ENCODE assay signal across 23 cellular contexts in genomic region chr9:71250626-71251025, GRCh38.
DNase-seq lines count a peak whose midpoint lies in the region; ATAC-seq, FAIRE-seq and TF ChIP-seq lines count a peak whose summit lies in the region.
"Had no signal": no experiment of that assay in that cellular context is flagged by ENCODE, and none has a peak within 500 bp of the region (broad histone marks: within the 10 kb centered on the region; RNA-seq: fewer than 3 reads in every experiment).

No MANE protein-coding gene starts in this region.

- no peak for ATAC-seq in HG03571 (IDR thresholded peaks at IDR 0.05; ENCODE audit: unreplicated experiment)
- ATAC-seq: GM12878, PC-3 had no signal

- H3K4ac ChIP-seq in H9 (ENCODE audit: low read depth, low read length) (no peak overlapping the region), H1 (replicated peaks; ENCODE audit: insufficient read length, low read depth, low read length) (no peak overlapping the region)

- no peak overlapping the region for H4K91ac ChIP-seq in H9 (ENCODE audit: insufficient read length, low read depth, low read length)
- no peak overlapping the region for H4K91ac ChIP-seq in H1 (replicated peaks; ENCODE audit: insufficient read length, low read length)

- no peaks in the 10 kb centered on the region for H3K9me3 ChIP-seq in H9 (ENCODE audit: control insufficient read depth, low read depth, low read length)
- H3K9me3 ChIP-seq in H1 (ENCODE audit: insufficient read depth in 2 of 2, low read depth in 1 of 2, low read length in 1 of 2), result no peaks in the 10 kb centered on the region
- no peaks in the 10 kb centered on the region for H3K9me3 ChIP-seq in iPS-18a (ENCODE audit: control insufficient read depth, low read depth, low read length)
- H3K9me3 ChIP-seq: BLaER1, SK-N-SH had no signal

- H4K8ac ChIP-seq in H9 (replicated peaks; ENCODE audit: insufficient read length, low read depth, low read length), result no peak overlapping the region
- no peak overlapping the region for H4K8ac ChIP-seq in H1 (ENCODE audit: extremely low read depth, insufficient read depth, low read length)

- H3K4me1 ChIP-seq in H9 (ENCODE audit: insufficient read depth, low read length) (peaks cover 2% of the 10 kb centered on the region), H1 (replicated peaks in 1 of 4; ENCODE audit: control insufficient read depth in 3 of 4, insufficient read depth in 4 of 4, low read length in 3 of 4) (peaks cover 0 to 14% (median 7%) of the 10 kb centered on the region in 4 experiments; a peak in 2 of 7 replicates), iPS-18a (ENCODE audit: control insufficient read depth, low read depth, low read length) (peaks cover 32% of the 10 kb centered on the region)

- no peak overlapping the region for H3K18ac ChIP-seq in H9 (ENCODE audit: insufficient read length, low read depth, low read length)
- no peak overlapping the region for H3K18ac ChIP-seq in H1 (ENCODE audit: extremely low read depth, low read length)

- POLR2A ChIA-PET in H1 (lab: Charles Lee; ENCODE audit: partially characterized antibody), result interaction anchor here (0.5 to 2.2 kb wide), 2 partner anchors 131 to 1488 kb away, joined by 3 to 9 read pairs; no protein-coding TSS in a partner anchor

- no peaks in the 10 kb centered on the region for H4K20me1 ChIP-seq in H9 (ENCODE audit: control insufficient read depth, insufficient read depth, insufficient read length)
- H4K20me1 ChIP-seq in H1 (replicated peaks in 1 of 2; ENCODE audit: control insufficient read depth in 1 of 2, insufficient read depth in 2 of 2, low read length in 2 of 2), result no peaks in the 10 kb centered on the region
- H4K20me1 ChIP-seq: BLaER1 had no signal

- H3K27me3 ChIP-seq in H9 (ENCODE audit: insufficient read depth, low read length) (no peaks in the 10 kb centered on the region), H1 (replicated peaks in 1 of 4; ENCODE audit: control insufficient read depth in 3 of 4, extremely low read depth in 1 of 4, insufficient read depth in 3 of 4, low read length in 3 of 4) (no peaks in the 10 kb centered on the region), iPS-18a (ENCODE audit: control insufficient read depth, insufficient read depth, low read length) (no peaks in the 10 kb centered on the region)
- H3K27me3 ChIP-seq: BLaER1 had no signal

- FAIRE-seq in H1 (lab: Jason Lieb, UNC), result peak; percentile 98
- FAIRE-seq: GM12878, GM19239, HTR-8/SVneo had no signal

- H3K27me3 Mint-ChIP-seq in H9 (ENCODE audit: low read depth) (no peaks in the 10 kb centered on the region), neural crest cell (ENCODE audit: low read depth) (peaks cover 3% of the 10 kb centered on the region)

- WGBS in H9 (ENCODE audit: extremely low coverage, insufficient read length, low lambda C conversion rate), result no CpG with 5 or more reads among the region's 4 CpGs
- WGBS in H1 (ENCODE audit: extremely low coverage in 1 of 2, insufficient coverage in 1 of 2, insufficient read length in 1 of 2, insufficient replicate concordance in 2 of 2, low coverage in 1 of 2, low lambda C conversion rate in 2 of 2, missing lambda C conversion rate in 1 of 2), 2 experiments, result 13% methylated on average over 4 of the region's 4 CpGs; no CpG with 5 or more reads in 1 of the 2 experiments

- no peak overlapping the region for H4K5ac ChIP-seq in H9 (ENCODE audit: insufficient read length, low read depth, low read length)
- no peak overlapping the region for H4K5ac ChIP-seq in H1 (ENCODE audit: insufficient read length, low read depth, low read length)

- H2BK15ac ChIP-seq in H9 (ENCODE audit: low read depth, low read length) (no peak overlapping the region), H1 (ENCODE audit: low read length) (no peak overlapping the region)

- H3K79me2 ChIP-seq in H9 (ENCODE audit: insufficient read depth, low read length) (no peaks in the 10 kb centered on the region), H1 (ENCODE audit: control insufficient read depth in 1 of 2, insufficient read depth in 2 of 2, low read length in 2 of 2) (no peaks in the 10 kb centered on the region)

- TF ChIP-seq CTCF in H9 (conservative IDR thresholded peaks at IDR 0.05) (no peak), H1 (IDR thresholded peaks at IDR 0.05; ENCODE audit: control extremely low read depth in 1 of 3, insufficient read depth in 1 of 3, low read depth in 1 of 3, low read length in 3 of 3) (no peak), neural crest cell (conservative IDR thresholded peaks at IDR 0.05) (no peak)

- no peak overlapping the region for H3K56ac ChIP-seq in H9 (ENCODE audit: insufficient read length, low read depth, low read length)
- H3K56ac ChIP-seq in H1 (replicated peaks; ENCODE audit: insufficient read length, low read depth, low read length), result no peak overlapping the region

- H3K4me3 ChIP-seq in H1 (ENCODE audit: extremely low read depth in 1 of 4, insufficient read depth in 2 of 4, low read depth in 3 of 4, low read length in 4 of 4), result peak overlapping the region in 1 of 4 experiments; percentile 34; a peak in 1 of 8 replicates
- H3K4me3 ChIP-seq in iPS-18a (ENCODE audit: low read length), result peak overlapping the region; percentile 25
- H3K4me3 ChIP-seq: BLaER1, GM12878 had no signal

- H2AK5ac ChIP-seq in H9 (ENCODE audit: insufficient read length, low read length), result no peak overlapping the region
- no peak overlapping the region for H2AK5ac ChIP-seq in H1 (ENCODE audit: low read depth, low read length)

- H3K27ac ChIP-seq in H9 (ENCODE audit: insufficient read length, low read depth, low read length) (no peak overlapping the region), H1 (ENCODE audit: low read depth, low read length) (no peak overlapping the region), iPS-18a (ENCODE audit: low read length) (no peak overlapping the region)
- H3K27ac ChIP-seq: BLaER1 had no signal

- TF ChIP-seq POLR2A in H1 (IDR thresholded peaks at IDR 0.05; ENCODE audit: control extremely low read depth in 1 of 2, low read depth in 2 of 2, low read length in 2 of 2), result no peak

- peaks cover 0 to 4% of the 10 kb centered on the region in 2 experiments; a peak in 1 of 5 replicates for H3K9me3 Mint-ChIP-seq in H9
- no peaks in the 10 kb centered on the region for H3K9me3 Mint-ChIP-seq in neural crest cell

- no peak overlapping the region for H3K14ac ChIP-seq in H9 (ENCODE audit: insufficient read depth, low read length)
- no peak overlapping the region for H3K14ac ChIP-seq in H1 (ENCODE audit: insufficient read length)

- H2BK120ac ChIP-seq in H9 (ENCODE audit: low read depth, low read length, poor library complexity, severe bottlenecking) (no peak overlapping the region), H1 (replicated peaks; ENCODE audit: low read depth, low read length) (no peak overlapping the region)

- CTCF ChIA-PET in H1 (lab: Charles Lee; ENCODE audit: partially characterized antibody), result interaction anchor here (0.7 to 4.0 kb wide), 26 partner anchors 10 to 982 kb away, joined by 3 to 14 read pairs (median 4); partner anchors contain the start of gene TRPM3

- no peak overlapping the region for H2BK20ac ChIP-seq in H9 (ENCODE audit: low read depth, low read length, poor library complexity, severe bottlenecking)
- no peak overlapping the region for H2BK20ac ChIP-seq in H1 (ENCODE audit: low read length)

- no peak overlapping the region for H3T11ph ChIP-seq in H9 (ENCODE audit: low read length)

- no peak for TF ChIP-seq EP300 in H1 (IDR thresholded peaks at IDR 0.05; ENCODE audit: borderline replicate concordance in 1 of 2, low read depth in 2 of 2, low read length in 2 of 2)

- H2BK12ac ChIP-seq in H9 (ENCODE audit: insufficient read length, low read depth, low read length) (no peak overlapping the region), H1 (ENCODE audit: low read depth, low read length) (no peak overlapping the region)

- peak overlapping the region in 1 of 2 experiments; percentile 48; a peak in 3 of 5 replicates for H3K4me3 Mint-ChIP-seq in H9
- H3K4me3 Mint-ChIP-seq in neural crest cell, result no peak overlapping the region
- H3K4me3 Mint-ChIP-seq: CD4-positive, alpha-beta memory T cell had no signal

- H3K4me1 Mint-ChIP-seq in H9 (peaks cover 29 to 41% of the 10 kb centered on the region in 2 experiments), neural crest cell (peaks cover 21% of the 10 kb centered on the region)
- H3K4me1 Mint-ChIP-seq: CD4-positive, alpha-beta memory T cell had no signal

- TF ChIP-seq RAD21 in H1 (IDR thresholded peaks at IDR 0.05 in 1 of 2, conservative IDR thresholded peaks at IDR 0.05 in 1 of 2; ENCODE audit: low read depth in 2 of 2, low read length in 2 of 2), result 0 out of 4 replicates have a peak, but pooled peaks of 1 of the 2 experiments have one; percentile 2

- H2AFZ ChIP-seq in H9 (ENCODE audit: low read length), result no peak overlapping the region
- 0 out of 2 replicates have a peak overlapping the region, but pooled peaks have one; percentile 33 for H2AFZ ChIP-seq in H1 (ENCODE audit: low read length)

- H3K4me2 ChIP-seq in H9 (ENCODE audit: insufficient read depth, insufficient read length, low read length) (peak overlapping the region; percentile 20), H1 (ENCODE audit: insufficient read depth in 1 of 2, low read depth in 2 of 2, low read length in 2 of 2) (peak overlapping the region; percentile 49 to 50)
- H3K4me2 ChIP-seq: BLaER1, SK-N-SH had no signal

- H3K27ac Mint-ChIP-seq in H9, result peak overlapping the region; percentile 24 to 93 (median 83); a peak in 5 of 7 replicates
- peak overlapping the region; percentile 73 for H3K27ac Mint-ChIP-seq in neural crest cell (ENCODE audit: unreplicated experiment)
- H3K27ac Mint-ChIP-seq: CD4-positive, alpha-beta memory T cell had no signal

- H3K36me3 Mint-ChIP-seq in H9 (ENCODE audit: insufficient read depth in 1 of 3, low read depth in 3 of 3) (peaks cover 0 to 4% (median 0%) of the 10 kb centered on the region in 3 experiments; a peak in 2 of 7 replicates), neural crest cell (ENCODE audit: low read depth) (no peaks in the 10 kb centered on the region)
- H3K36me3 Mint-ChIP-seq: CD4-positive, alpha-beta memory T cell had no signal

- H3K23me2 ChIP-seq in H9 (ENCODE audit: insufficient read length, low read depth, low read length, poor library complexity, severe bottlenecking), result no peaks in the 10 kb centered on the region
- H3K23me2 ChIP-seq in H1 (ENCODE audit: low read depth, low read length), result peaks cover 3% of the 10 kb centered on the region; the same call in 1 of the 2 replicates

- no peaks in the 10 kb centered on the region for H3K36me3 ChIP-seq in H1 (ENCODE audit: control insufficient read depth in 2 of 4, insufficient read depth in 4 of 4, low read length in 3 of 4)
- H3K36me3 ChIP-seq in iPS-18a (ENCODE audit: control insufficient read depth, low read depth, low read length), result no peaks in the 10 kb centered on the region
- H3K36me3 ChIP-seq: BLaER1 had no signal

- H3K79me1 ChIP-seq in H9 (ENCODE audit: insufficient read depth, low read depth, low read length, poor library complexity, severe bottlenecking) (no peaks in the 10 kb centered on the region), H1 (ENCODE audit: low read depth, low read length) (no peaks in the 10 kb centered on the region)

- peak; percentile 86 for DNase-seq in H9
- DNase-seq in H1 (ENCODE audit: low read depth in 1 of 2, low spot score in 2 of 2), result peak; percentile 52 to 60
- no peak for DNase-seq in neural crest cell (ENCODE audit: low read depth, low spot score)
- DNase-seq in activated T-cell treated with anti-CD3 and anti-CD28 coated beads for 4 hours, result no peak
- no peak for DNase-seq in activated CD4-positive, CD25-positive, alpha-beta regulatory T cell treated with anti-CD3 and anti-CD28 coated beads, Interleukin-2, amount 50 U/mL, for 72 hours
- DNase-seq in NOMO-1 treated with DMSO at 0.1 percent for 48 hours (lab: John Stamatoyannopoulos, UW; ENCODE audit: unreplicated experiment), result no peak
- DNase-seq: CD4-positive, alpha-beta memory T cell; DMS153; NCI-H1105 treated with DMSO at 0.1 percent for 48 hours; NCI-H1694; NCI-H2081 treated with DMSO at 0.1 percent for 48 hours; NCI-H510A; NCI-H774; PC-3; RPMI8226; SHP77 treated with DMSO at 0.1 percent for 48 hours; SK-N-SH had no signal

- H3K23ac ChIP-seq in H9 (ENCODE audit: insufficient read length, low read depth, low read length) (no peak overlapping the region), H1 (ENCODE audit: insufficient read length) (no peak overlapping the region)

- H2BK5ac ChIP-seq in H9 (ENCODE audit: insufficient read length, low read length) (no peak overlapping the region), H1 (ENCODE audit: low read depth, low read length) (no peak overlapping the region)

- no peak overlapping the region for H3K9ac ChIP-seq in H9 (ENCODE audit: extremely low read depth, insufficient read length, low read length)
- no peak overlapping the region for H3K9ac ChIP-seq in H1 (replicated peaks in 1 of 4; ENCODE audit: extremely low read depth in 1 of 4, low read depth in 3 of 4, low read length in 3 of 4)
- peak overlapping the region; percentile 17 for H3K9ac ChIP-seq in iPS-18a (ENCODE audit: low read length)
- H3K9ac ChIP-seq: BLaER1, SK-N-SH had no signal

Comparison
In these comparisons a context has a peak if more than half of its experiments do, and no peak if none do; other contexts are left out.
1. DNase-seq: peak in H9 (single experiment) and H1 (2 of 2); none in neural crest cell (single experiment), activated T-cell treated with anti-CD3 and anti-CD28 coated beads for 4 hours (single experiment), activated CD4-positive, CD25-positive, alpha-beta regulatory T cell treated with anti-CD3 and anti-CD28 coated beads, Interleukin-2, amount 50 U/mL, for 72 hours (single experiment) and NOMO-1 treated with DMSO at 0.1 percent for 48 hours (single experiment).